8 cellular contexts compared by ENCODE assay signal in genomic region chr19:52735734-52736133, GRCh38. TPM values are rescaled to one million over a fixed set of nuclear protein-coding genes. Genes with fewer than 3 reads are reported as not detected.
DNase-seq lines count a peak whose midpoint lies in the region; ATAC-seq, FAIRE-seq and TF ChIP-seq lines count a peak whose summit lies in the region.

No MANE protein-coding gene starts in this region.

- no peaks in the 10 kb centered on the region for H3K27me3 ChIP-seq in HepG2 (ENCODE audit: control insufficient read depth in 1 of 2, insufficient read depth in 2 of 2, low read length in 2 of 2)

- H2AFZ ChIP-seq in HepG2 (ENCODE audit: low read length): no peak overlapping the region

- peak overlapping the region in 2 of 3 experiments; percentile 20 to 78; a peak in 2 of 6 replicates for H3K4me3 ChIP-seq in HepG2 (replicated peaks in 1 of 3; ENCODE audit: insufficient read depth in 1 of 3, low read depth in 2 of 3, low read length in 3 of 3)

- 68% methylated on average over 18 of the region's 18 CpGs for WGBS in HepG2 (ENCODE audit: low lambda C conversion rate)

- H3K27me3 Mint-ChIP-seq in chondrocyte (ENCODE audit: low read depth): no peaks in the 10 kb centered on the region

- TF ChIP-seq EP300 in HepG2 (IDR thresholded peaks at IDR 0.05; ENCODE audit: low read depth in 2 of 2, low read length in 2 of 2) (no peak), HepG2 (CRISPR knock-in tag; IDR thresholded peaks at IDR 0.05; ENCODE audit: borderline replicate concordance) (no peak)

- POLR2A ChIA-PET in HepG2 (lab: Yijun Ruan, JAX): interaction anchor here (0.8 to 1.1 kb wide), 2 partner anchors 24 to 724 kb away, joined by 3 to 4 read pairs; no protein-coding TSS in a partner anchor

- H3K27ac ChIP-seq in HepG2 (ENCODE audit: extremely low read length, insufficient read depth, low read length): peak overlapping the region; percentile 70

- H3K9me3 Mint-ChIP-seq in chondrocyte (ENCODE audit: low read depth): peaks cover 3% of the 10 kb centered on the region

- TF ChIP-seq RAD21 in HepG2 (CRISPR knock-in tag; IDR thresholded peaks at IDR 0.05): no peak

- peak overlapping the region; percentile 68; the same call in 1 of the 2 replicates for H3K9ac ChIP-seq in HepG2 (ENCODE audit: insufficient read depth, low read depth, low read length)

- no peaks in the 10 kb centered on the region for H3K36me3 ChIP-seq in HepG2 (replicated peaks in 1 of 2; ENCODE audit: control insufficient read depth in 1 of 2, insufficient read depth in 2 of 2, low read length in 2 of 2)

- CTCF ChIA-PET in HepG2 (lab: Yijun Ruan, JAX; ENCODE audit: low intra/inter-chr PET ratio, low total read pairs): no interaction called here

- H3K79me2 ChIP-seq in HepG2 (ENCODE audit: insufficient read depth, low read length): no peaks in the 10 kb centered on the region

- TF ChIP-seq POLR2A in HepG2 (IDR thresholded peaks at IDR 0.05; ENCODE audit: insufficient read depth in 1 of 2, low read depth in 2 of 2, low read length in 2 of 2): no peak

- no peaks in the 10 kb centered on the region for H4K20me1 ChIP-seq in HepG2 (ENCODE audit: insufficient read depth, low read length)

- DNase-seq in Ammon's horn (ENCODE audit: low spot score) (peak; percentile 18), NCI-H146 treated with DMSO at 0.1 percent for 48 hours (lab: John Stamatoyannopoulos, UW; ENCODE audit: unreplicated experiment) (peak; percentile 80), chondrocyte (ENCODE audit: low spot score) (no peak), HepG2 (ENCODE audit: low spot score) (peak; percentile 51), superior temporal gyrus (ENCODE audit: extremely low spot score) (peak; percentile 32), NCI-H446 (lab: John Stamatoyannopoulos, UW) (no peak), NCI-H1436 (lab: John Stamatoyannopoulos, UW) (no peak), middle frontal gyrus (ENCODE audit: extremely low spot score, low spot score) (no peak)

- peak overlapping the region; percentile 96 for H3K27ac Mint-ChIP-seq in chondrocyte (ENCODE audit: unreplicated experiment)

- peak overlapping the region; percentile 52 for H3K4me2 ChIP-seq in HepG2 (ENCODE audit: low read depth, low read length)

- H3K9me3 ChIP-seq in HepG2 (ENCODE audit: low read length): peaks cover 9% of the 10 kb centered on the region; the same call in 1 of the 2 replicates

- no peak for FAIRE-seq in HepG2 (lab: Jason Lieb, UNC)

- peaks cover 16% of the 10 kb centered on the region for H3K4me1 ChIP-seq in HepG2 (ENCODE audit: insufficient read depth, low read length)

- peak overlapping the region; percentile 88 for H3K4me3 Mint-ChIP-seq in chondrocyte (ENCODE audit: unreplicated experiment)

- in situ Hi-C loops in HepG2 (cut with HindIII; ENCODE audit: extremely low pct_ligation_motif_present, low pct_unique_long_range_greater_than_20kb): no loop called here

- intact Hi-C loops in HepG2 (cut with micrococcal nuclease; ENCODE audit: unreplicated experiment): no loop called here

- TF ChIP-seq CTCF in chondrocyte (IDR thresholded peaks at IDR 0.05) (no peak), HepG2 (CRISPR knock-in tag; IDR thresholded peaks at IDR 0.05) (no peak)

- no peaks in the 10 kb centered on the region for H3K36me3 Mint-ChIP-seq in chondrocyte (ENCODE audit: low read depth)

- H3K4me1 Mint-ChIP-seq in chondrocyte (ENCODE audit: low read depth): peaks cover 24% of the 10 kb centered on the region

- no TSS peak for BruUV-seq in HepG2 (replicated peaks; lab: Mats Ljungman, UMichigan)

- peak; percentile 76 for ATAC-seq in HepG2

TF ChIP-seq in HepG2, 621 proteins besides CTCF, POLR2A, EP300 and RAD21:
- no peak for TF ChIP-seq ZKSCAN1 (IDR thresholded peaks at IDR 0.05; ENCODE audit: low read length)
- no peak for TF ChIP-seq ZBTB2 (CRISPR knock-in tag; IDR thresholded peaks at IDR 0.05; ENCODE audit: low read depth)
- no peak for TF ChIP-seq SMAD3 (CRISPR knock-in tag; IDR thresholded peaks at IDR 0.05)
- TF ChIP-seq ZBTB38 (CRISPR knock-in tag; IDR thresholded peaks at IDR 0.05): peak; percentile 73; the same call in 1 of the 2 replicates
- peak; percentile 37 for TF ChIP-seq TEAD3 (CRISPR knock-in tag; optimal IDR thresholded peaks at IDR 0.05; ENCODE audit: borderline replicate concordance)
- TF ChIP-seq KLF13 (CRISPR knock-in tag; IDR thresholded peaks at IDR 0.05): no peak
- TF ChIP-seq ZMAT5 (CRISPR knock-in tag; IDR thresholded peaks at IDR 0.05; ENCODE audit: borderline replicate concordance, low read depth): no peak
TF ChIP-seq in HepG2: peak in this region for 2.

RNA-seq across cellular contexts. Expression of gene ZNF611, which starts 0.9 kb away (rescaled TPM):
- total RNA-seq in chondrocyte: 16.3 to 24.5 TPM (median 18.4 TPM) in 3 replicates
- 4.1 and 9.9 TPM in 2 replicates for total RNA-seq in HepG2 (2016; rRNA removed; fragmentation: Illumina TruSeq; extraction: Trizol)
- total RNA-seq in HepG2 (2016; cell fraction: cytosol; rRNA removed; fragmentation: Illumina TruSeq; extraction: Trizol; ENCODE audit: low read depth): 1.0 and 1.1 TPM in 2 replicates
- total RNA-seq in HepG2 (2016; cell fraction: insoluble cytoplasmic fraction; rRNA removed; fragmentation: Illumina TruSeq; extraction: Trizol): 3.9 and 8.0 TPM in 2 replicates
- total RNA-seq in HepG2 (2016; cell fraction: membrane; rRNA removed; fragmentation: Illumina TruSeq; extraction: Trizol): 2.4 and 2.8 TPM in 2 replicates
- total RNA-seq in HepG2 (2016; cell fraction: nucleus; rRNA removed; fragmentation: Illumina TruSeq; extraction: Trizol): 4.7 and 9.1 TPM in 2 replicates
- polyA plus RNA-seq in HepG2 (2011; rRNA removed): 2.4 and 2.7 TPM in 2 replicates
- polyA plus RNA-seq in HepG2 (2011; cell fraction: cytosol; rRNA removed): 0.85 and 1.1 TPM in 2 replicates
- 3.3 and 3.7 TPM in 2 replicates for polyA plus RNA-seq in HepG2 (2011; cell fraction: nucleus; rRNA removed)
- 1.9 and 2.3 TPM in 2 replicates for polyA plus RNA-seq in HepG2 (2012)
- polyA plus RNA-seq in HepG2 (2016; cell fraction: cytosol; fragmentation: Illumina TruSeq; extraction: Trizol; ENCODE audit: low read depth): 0.26 and 0.36 TPM in 2 replicates
- 2.4 and 2.5 TPM in 2 replicates for polyA plus RNA-seq in HepG2 (2016; cell fraction: insoluble cytoplasmic fraction; fragmentation: Illumina TruSeq; extraction: Trizol; ENCODE audit: low read depth)
- 0.32 and 0.36 TPM in 2 replicates for polyA plus RNA-seq in HepG2 (2016; cell fraction: membrane; fragmentation: Illumina TruSeq; extraction: Trizol; ENCODE audit: low read depth)
- polyA plus RNA-seq in HepG2 (2016; cell fraction: nucleus; fragmentation: Illumina TruSeq; extraction: Trizol; ENCODE audit: insufficient read depth, low read depth): 4.7 and 7.1 TPM in 2 replicates
- polyA minus RNA-seq in HepG2 (2011; rRNA and poly(A)+ RNA removed; ENCODE audit: low replicate concordance): 3.2 and 3.8 TPM in 2 replicates
- polyA minus RNA-seq in HepG2 (2011; cell fraction: cytosol; rRNA and poly(A)+ RNA removed): 6.6 and 6.9 TPM in 2 replicates
- polyA minus RNA-seq in HepG2 (2011; cell fraction: nucleus; rRNA and poly(A)+ RNA removed): 10.9 and 13.2 TPM in 2 replicates

RNA-seq across cellular contexts. Expression of gene ZNF600, which starts 50.9 kb away (rescaled TPM):
- total RNA-seq in chondrocyte (7.2 to 8.3 TPM (median 7.8 TPM) in 3 replicates), HepG2 (2016; rRNA removed; fragmentation: Illumina TruSeq; extraction: Trizol) (14.5 and 16.4 TPM in 2 replicates)
- 2.6 and 3.6 TPM in 2 replicates for total RNA-seq in HepG2 (2016; cell fraction: cytosol; rRNA removed; fragmentation: Illumina TruSeq; extraction: Trizol; ENCODE audit: low read depth)
- total RNA-seq in HepG2 (2016; cell fraction: insoluble cytoplasmic fraction; rRNA removed; fragmentation: Illumina TruSeq; extraction: Trizol): 17.0 and 18.8 TPM in 2 replicates
- total RNA-seq in HepG2 (2016; cell fraction: membrane; rRNA removed; fragmentation: Illumina TruSeq; extraction: Trizol): 5.2 and 6.4 TPM in 2 replicates
- 22.8 and 32.1 TPM in 2 replicates for total RNA-seq in HepG2 (2016; cell fraction: nucleus; rRNA removed; fragmentation: Illumina TruSeq; extraction: Trizol)
- 15.0 and 16.7 TPM in 2 replicates for polyA plus RNA-seq in HepG2 (2011; rRNA removed)
- polyA plus RNA-seq in HepG2 (2011; cell fraction: cytosol; rRNA removed): 6.2 and 6.7 TPM in 2 replicates
- 56.8 and 62.3 TPM in 2 replicates for polyA plus RNA-seq in HepG2 (2011; cell fraction: nucleus; rRNA removed)
- polyA plus RNA-seq in HepG2 (2012): 8.8 and 8.9 TPM in 2 replicates
- polyA plus RNA-seq in HepG2 (2016; cell fraction: cytosol; fragmentation: Illumina TruSeq; extraction: Trizol; ENCODE audit: low read depth): 1.7 and 2.6 TPM in 2 replicates
- polyA plus RNA-seq in HepG2 (2016; cell fraction: insoluble cytoplasmic fraction; fragmentation: Illumina TruSeq; extraction: Trizol; ENCODE audit: low read depth): 11.3 and 12.7 TPM in 2 replicates
- polyA plus RNA-seq in HepG2 (2016; cell fraction: membrane; fragmentation: Illumina TruSeq; extraction: Trizol; ENCODE audit: low read depth): 3.1 and 4.1 TPM in 2 replicates
- polyA plus RNA-seq in HepG2 (2016; cell fraction: nucleus; fragmentation: Illumina TruSeq; extraction: Trizol; ENCODE audit: insufficient read depth, low read depth): 49.1 and 51.2 TPM in 2 replicates
- polyA minus RNA-seq in HepG2 (2011; rRNA and poly(A)+ RNA removed; ENCODE audit: low replicate concordance): 9.3 and 12.8 TPM in 2 replicates
- polyA minus RNA-seq in HepG2 (2011; cell fraction: cytosol; rRNA and poly(A)+ RNA removed): 5.8 and 6.9 TPM in 2 replicates
- 29.9 and 56.4 TPM in 2 replicates for polyA minus RNA-seq in HepG2 (2011; cell fraction: nucleus; rRNA and poly(A)+ RNA removed)

Comparison
In these comparisons a context has a peak if more than half of its experiments do, and no peak if none do; other contexts are left out.
1. DNase-seq: peak in Ammon's horn (single experiment), NCI-H146 treated with DMSO at 0.1 percent for 48 hours (single experiment), HepG2 (single experiment) and superior temporal gyrus (single experiment); none in chondrocyte (single experiment), NCI-H446 (0 of 2), NCI-H1436 (single experiment) and middle frontal gyrus (single experiment).